ENCODE assay signal across 16 cellular contexts in genomic region chr2:1715184-1716012, GRCh38. TPM values are rescaled to one million over a fixed set of nuclear protein-coding genes. Genes with fewer than 3 reads are reported as not detected.
DNase-seq lines count a peak whose midpoint lies in the region; ATAC-seq, FAIRE-seq and TF ChIP-seq lines count a peak whose summit lies in the region.
"Had no signal": no experiment of that assay in that cellular context is flagged by ENCODE, and none has a peak within 500 bp of the region (broad histone marks: within the 10 kb centered on the region; RNA-seq: fewer than 3 reads in every experiment).

No MANE protein-coding gene starts in this region.

- H2BK12ac ChIP-seq in H1 (ENCODE audit: low read depth, low read length) (0 out of 2 replicates have a peak overlapping the region, but pooled peaks have one; percentile 60), mesenchymal stem cell (ENCODE audit: low read length in 2 of 2) (peak overlapping the region in 1 of 2 experiments; percentile 44)

- peaks cover 13% of the 10 kb centered on the region; the same call in 1 of the 2 replicates for H3K23me2 ChIP-seq in H1 (ENCODE audit: low read depth, low read length)

- H3K79me2 ChIP-seq in H1 (ENCODE audit: control insufficient read depth in 1 of 2, insufficient read depth in 2 of 2, low read length in 2 of 2), result peaks cover 0 to 64% of the 10 kb centered on the region in 2 experiments; a peak in 3 of 4 replicates
- H3K79me2 ChIP-seq: parathyroid adenoma had no signal

- H3K4me1 ChIP-seq in H1 (replicated peaks in 1 of 4; ENCODE audit: control insufficient read depth in 3 of 4, insufficient read depth in 4 of 4, low read length in 3 of 4), result peaks cover 0 to 18% (median 1%) of the 10 kb centered on the region in 4 experiments; a peak in 5 of 7 replicates
- peaks cover 41% of the 10 kb centered on the region for H3K4me1 ChIP-seq in mesenchymal stem cell (ENCODE audit: control insufficient read depth, insufficient read depth, low read depth, low read length)
- H3K4me1 ChIP-seq in upper lobe of right lung, result no peaks in the 10 kb centered on the region
- no peaks in the 10 kb centered on the region for H3K4me1 ChIP-seq in HAP-1
- H3K4me1 ChIP-seq: parathyroid adenoma had no signal

- H3K18ac ChIP-seq in H1 (ENCODE audit: extremely low read depth, low read length) (no peak overlapping the region), mesenchymal stem cell (ENCODE audit: low read depth in 1 of 2, low read length in 2 of 2) (peak overlapping the region in 1 of 2 experiments; percentile 14)

- H3K27ac ChIP-seq in H1 (ENCODE audit: low read depth, low read length) (no peak overlapping the region), mesenchymal stem cell (ENCODE audit: low read length, poor library complexity, severe bottlenecking) (no peak overlapping the region), upper lobe of right lung (peak overlapping the region; percentile 42)
- H3K27ac ChIP-seq: KMS-11, parathyroid adenoma had no signal

- no peak for FAIRE-seq in H1 (lab: Jason Lieb, UNC)
- FAIRE-seq: islet of Langerhans had no signal

- no peaks in the 10 kb centered on the region for H3K27me3 ChIP-seq in H1 (replicated peaks in 1 of 4; ENCODE audit: control insufficient read depth in 3 of 4, extremely low read depth in 1 of 4, insufficient read depth in 3 of 4, low read length in 3 of 4)
- no peaks in the 10 kb centered on the region for H3K27me3 ChIP-seq in mesenchymal stem cell (ENCODE audit: control insufficient read depth in 1 of 2, insufficient read depth in 1 of 2, low read length in 2 of 2)
- H3K27me3 ChIP-seq in upper lobe of right lung, result no peaks in the 10 kb centered on the region
- H3K27me3 ChIP-seq in HAP-1 (ENCODE audit: low read depth), result no peaks in the 10 kb centered on the region

- 86% methylated on average over 22 of the region's 22 CpGs; no CpG with 5 or more reads in 1 of the 2 experiments for WGBS in H1 (ENCODE audit: extremely low coverage in 1 of 2, insufficient coverage in 1 of 2, insufficient read length in 1 of 2, insufficient replicate concordance in 2 of 2, low coverage in 1 of 2, low lambda C conversion rate in 2 of 2, missing lambda C conversion rate in 1 of 2), 2 experiments
- 58% methylated on average over 22 of the region's 22 CpGs for WGBS in mesenchymal stem cell

- H3K23ac ChIP-seq in H1 (ENCODE audit: insufficient read length) (no peak overlapping the region), mesenchymal stem cell (ENCODE audit: low read length in 2 of 2) (no peak overlapping the region)

- H2BK5ac ChIP-seq in H1 (ENCODE audit: low read depth, low read length) (no peak overlapping the region), mesenchymal stem cell (ENCODE audit: low read depth, low read length, poor library complexity, severe bottlenecking) (no peak overlapping the region)

- no peak for TF ChIP-seq RAD21 in H1 (IDR thresholded peaks at IDR 0.05 in 1 of 2, conservative IDR thresholded peaks at IDR 0.05 in 1 of 2; ENCODE audit: low read depth in 2 of 2, low read length in 2 of 2)

- no peak overlapping the region for H4K5ac ChIP-seq in H1 (ENCODE audit: insufficient read length, low read depth, low read length)

- H3K4ac ChIP-seq in H1 (replicated peaks; ENCODE audit: insufficient read length, low read depth, low read length) (no peak overlapping the region), mesenchymal stem cell (ENCODE audit: low read depth in 1 of 2, low read length in 2 of 2) (no peak overlapping the region)

- H3K9ac ChIP-seq in H1 (replicated peaks in 1 of 4; ENCODE audit: extremely low read depth in 1 of 4, low read depth in 3 of 4, low read length in 3 of 4) (no peak overlapping the region), mesenchymal stem cell (ENCODE audit: low read length) (peak overlapping the region; percentile 45)
- H3K9ac ChIP-seq: KMS-11, parathyroid adenoma had no signal

- no peaks in the 10 kb centered on the region for H3K9me3 ChIP-seq in H1 (ENCODE audit: insufficient read depth in 2 of 2, low read depth in 1 of 2, low read length in 1 of 2)
- H3K9me3 ChIP-seq in mesenchymal stem cell (ENCODE audit: control insufficient read depth, low read length), result no peaks in the 10 kb centered on the region
- H3K9me3 ChIP-seq in upper lobe of right lung, result no peaks in the 10 kb centered on the region
- H3K9me3 ChIP-seq in HAP-1, result no peaks in the 10 kb centered on the region

- no peak overlapping the region for H3K56ac ChIP-seq in H1 (replicated peaks; ENCODE audit: insufficient read length, low read depth, low read length)

- TF ChIP-seq EP300 in H1 (IDR thresholded peaks at IDR 0.05; ENCODE audit: borderline replicate concordance in 1 of 2, low read depth in 2 of 2, low read length in 2 of 2), result no peak

- H2AK5ac ChIP-seq in H1 (ENCODE audit: low read depth, low read length), result no peak overlapping the region
- peak overlapping the region; percentile 41 for H2AK5ac ChIP-seq in mesenchymal stem cell (ENCODE audit: low read length, severe bottlenecking)

- no peak for TF ChIP-seq CTCF in H1 (IDR thresholded peaks at IDR 0.05; ENCODE audit: control extremely low read depth in 1 of 3, insufficient read depth in 1 of 3, low read depth in 1 of 3, low read length in 3 of 3)
- no peak for TF ChIP-seq CTCF in upper lobe of right lung (IDR thresholded peaks at IDR 0.05)

- H3K14ac ChIP-seq in H1 (ENCODE audit: insufficient read length), result no peak overlapping the region
- no peak overlapping the region for H3K14ac ChIP-seq in mesenchymal stem cell (ENCODE audit: low read length in 2 of 2)

- in situ Hi-C loops in HAP-1 (cut with MboI; ENCODE audit: low sequenced_read_pairs), result no loop called here

- no peak for TF ChIP-seq POLR2A in H1 (IDR thresholded peaks at IDR 0.05; ENCODE audit: control extremely low read depth in 1 of 2, low read depth in 2 of 2, low read length in 2 of 2)

- intact Hi-C loops in upper lobe of right lung (cut with DNase I), result no loop called here

- H3K4me3 ChIP-seq in H1 (ENCODE audit: extremely low read depth in 1 of 4, insufficient read depth in 2 of 4, low read depth in 3 of 4, low read length in 4 of 4), result no peak overlapping the region
- peak overlapping the region in 1 of 2 experiments; percentile 23 for H3K4me3 ChIP-seq in mesenchymal stem cell (ENCODE audit: insufficient read depth in 1 of 2, low read depth in 1 of 2, low read length in 2 of 2)
- no peak overlapping the region for H3K4me3 ChIP-seq in upper lobe of right lung
- H3K4me3 ChIP-seq in HAP-1, result no peak overlapping the region

- peak; percentile 66 for DNase-seq in NCI-H748 (lab: John Stamatoyannopoulos, UW; ENCODE audit: unreplicated experiment)
- no peak for DNase-seq in NCI-H748 treated with DMSO at 0.1 percent for 48 hours (lab: John Stamatoyannopoulos, UW)
- DNase-seq in H1 (ENCODE audit: low read depth in 1 of 2, low spot score in 2 of 2), result no peak
- no peak for DNase-seq in mesenchymal stem cell
- no peak for DNase-seq in upper lobe of right lung
- DNase-seq in GM19240 (ENCODE audit: insufficient read length, low spot score), result no peak
- DNase-seq in HAP-1 (ENCODE audit: low spot score in 2 of 2), result no peak
- DNase-seq: ACHN; activated CD4-positive, alpha-beta memory T cell treated with anti-CD3 and anti-CD28 coated beads, Interleukin-2, amount 10 ng/mL, durations not matched to agents 7 days and 5 days; effector CD4-positive, alpha-beta T cell; NCI-H524 treated with DMSO at 0.1 percent for 48 hours had no signal

- H4K20me1 ChIP-seq in H1 (replicated peaks in 1 of 2; ENCODE audit: control insufficient read depth in 1 of 2, insufficient read depth in 2 of 2, low read length in 2 of 2), result peaks cover 8 to 28% of the 10 kb centered on the region in 2 experiments

- H2BK120ac ChIP-seq in H1 (replicated peaks; ENCODE audit: low read depth, low read length) (no peak overlapping the region), mesenchymal stem cell (ENCODE audit: low read depth, low read length) (no peak overlapping the region)

- H4K91ac ChIP-seq in H1 (replicated peaks; ENCODE audit: insufficient read length, low read length) (no peak overlapping the region), mesenchymal stem cell (ENCODE audit: low read length) (peak overlapping the region; percentile 22)

- H4K8ac ChIP-seq in H1 (ENCODE audit: extremely low read depth, insufficient read depth, low read length) (no peak overlapping the region), mesenchymal stem cell (ENCODE audit: low read length) (no peak overlapping the region)

- no peak overlapping the region for H2BK20ac ChIP-seq in H1 (ENCODE audit: low read length)

- POLR2A ChIA-PET in H1 (lab: Charles Lee; ENCODE audit: partially characterized antibody), result interaction anchor here (1.0 to 2.0 kb wide), 2 partner anchors 12 to 13 kb away, joined by 3 to 6 read pairs; no protein-coding TSS in a partner anchor

- CTCF ChIA-PET in H1 (lab: Charles Lee; ENCODE audit: partially characterized antibody), result interaction anchor here (0.6 to 1.2 kb wide), 3 partner anchors 13 to 134 kb away, joined by 3 to 4 read pairs (median 3); no protein-coding TSS in a partner anchor

- ATAC-seq in upper lobe of right lung, result no peak
- ATAC-seq in activated CD4-positive, CD25-positive, alpha-beta regulatory T cell treated with anti-CD3 and anti-CD28 coated beads, Interleukin-2, amount 50 U/mL, for 24 hours, result no peak
- ATAC-seq: activated naive CD4-positive, alpha-beta T cell treated with anti-CD3 and anti-CD28 coated beads, Interleukin-2, amount 50 U/mL, for 72 hours had no signal

- no peak overlapping the region for H2BK15ac ChIP-seq in H1 (ENCODE audit: low read length)
- H2BK15ac ChIP-seq in mesenchymal stem cell (ENCODE audit: low read depth, poor library complexity, severe bottlenecking), result peak overlapping the region; percentile 54

- H3K4me2 ChIP-seq in H1 (ENCODE audit: insufficient read depth in 1 of 2, low read depth in 2 of 2, low read length in 2 of 2), result no peak overlapping the region
- H3K4me2 ChIP-seq in mesenchymal stem cell (ENCODE audit: low read length, poor library complexity, severe bottlenecking), result no peak overlapping the region
- H3K4me2 ChIP-seq: KMS-11 had no signal

- H3K79me1 ChIP-seq in H1 (ENCODE audit: low read depth, low read length), result peaks cover 27% of the 10 kb centered on the region
- no peaks in the 10 kb centered on the region for H3K79me1 ChIP-seq in mesenchymal stem cell (replicated peaks; ENCODE audit: low read length, poor library complexity, severe bottlenecking)

- H3K36me3 ChIP-seq in H1 (ENCODE audit: control insufficient read depth in 2 of 4, insufficient read depth in 4 of 4, low read length in 3 of 4) (no peaks in the 10 kb centered on the region), mesenchymal stem cell (ENCODE audit: control insufficient read depth in 1 of 2, insufficient read depth in 2 of 2, low read depth in 1 of 2, low read length in 2 of 2) (peaks cover 0 to 47% of the 10 kb centered on the region in 2 experiments), upper lobe of right lung (no peaks in the 10 kb centered on the region), HAP-1 (replicated peaks) (no peaks in the 10 kb centered on the region)

- no peak overlapping the region for H2AFZ ChIP-seq in H1 (ENCODE audit: low read length)
- H2AFZ ChIP-seq in mesenchymal stem cell (ENCODE audit: low read depth, low read length), result no peak overlapping the region
- H2AFZ ChIP-seq: parathyroid adenoma had no signal

RNA-seq across cellular contexts. Expression of gene PXDN, which starts 28.9 kb away (rescaled TPM):
- total RNA-seq in H1 (2021; fragmentation: NEBNext Ultra II Directional; extraction: Animal tissue kit (Norgen Biotek cat#: 25700)), result 131 and 141 TPM in 2 replicates
- polyA plus RNA-seq in H1 (2011; rRNA removed), result 104 and 204 TPM in 2 replicates
- 80.0 TPM for polyA plus RNA-seq in H1 (2011; cell fraction: cytosol; rRNA removed)
- 206 TPM for polyA plus RNA-seq in H1 (2011; cell fraction: nucleus; rRNA removed)
- 74.0 to 91.4 TPM (median 80.3 TPM) in 4 replicates for polyA plus RNA-seq in H1 (2012, experiment 1 of 2)
- polyA plus RNA-seq in H1 (2012, experiment 2 of 2), result 31.1 TPM
- 208 TPM for polyA plus RNA-seq in H1 (2013, experiment 1 of 2)
- polyA plus RNA-seq in H1 (2013, experiment 2 of 2), result 187 TPM
- 68.1 and 71.5 TPM in 2 replicates for polyA minus RNA-seq in H1 (2011; rRNA and poly(A)+ RNA removed)
- polyA minus RNA-seq in H1 (2011; cell fraction: cytosol; rRNA and poly(A)+ RNA removed), result 54.3 TPM
- 58.5 TPM for polyA minus RNA-seq in H1 (2011; cell fraction: nucleus; rRNA and poly(A)+ RNA removed)
- 621 TPM for polyA plus RNA-seq in mesenchymal stem cell (2013, experiment 1 of 2)
- 614 TPM for polyA plus RNA-seq in mesenchymal stem cell (2013, experiment 2 of 2)
- 58.4 TPM for total RNA-seq in upper lobe of right lung
- total RNA-seq: activated CD4-positive, alpha-beta memory T cell treated with anti-CD3 and anti-CD28 coated beads, Interleukin-2, amount 10 ng/mL, durations not matched to agents 7 days and 5 days had no signal
